9 cellular contexts compared by ENCODE assay signal in the genomic region with DNA sequence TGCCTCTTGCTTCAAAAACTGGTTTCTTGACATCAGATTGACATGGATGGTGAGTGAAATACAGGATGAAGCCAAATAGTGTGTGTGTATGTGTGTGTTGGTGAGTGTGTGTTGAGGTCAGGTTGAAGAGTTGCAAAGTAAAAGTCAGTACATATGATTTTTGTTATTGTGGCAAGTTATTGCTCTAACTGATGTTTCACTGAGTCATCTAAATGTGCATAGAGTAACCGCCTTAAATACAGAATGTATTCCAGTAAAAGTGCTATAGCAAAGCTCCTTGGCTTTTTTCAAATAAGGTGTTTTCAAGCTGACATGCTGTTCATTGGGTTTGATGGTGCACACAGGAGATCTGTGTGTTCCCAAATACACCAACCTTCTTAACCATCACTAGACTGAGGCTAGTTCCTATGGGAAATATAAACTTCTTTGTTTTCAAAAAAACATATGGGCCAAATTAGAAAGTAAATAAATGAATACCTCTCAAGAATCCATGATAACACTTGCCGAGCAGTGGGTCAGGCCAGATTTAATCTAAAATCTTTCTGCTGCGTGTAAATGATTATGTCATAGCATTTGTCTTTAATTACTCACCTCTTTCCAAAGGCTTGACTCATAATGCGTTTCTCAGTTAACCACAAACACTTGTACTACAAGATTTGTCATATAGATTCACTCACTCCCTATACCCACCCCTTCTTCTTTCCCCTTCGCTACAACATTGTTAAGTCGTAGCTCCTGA.
A peak's percentile ranks its signal among the peaks of the same experiment; 100 is the strongest.
DNase-seq lines count a peak whose midpoint lies in the region; ATAC-seq and TF ChIP-seq lines count a peak whose summit lies in the region.
"Had no signal": no experiment of that assay in that cellular context is flagged by ENCODE, and none has a peak within 500 bp of the region (broad histone marks: within the 10 kb centered on the region; RNA-seq: fewer than 3 reads in every experiment).

No MANE protein-coding gene starts in this region.

- no peaks in the 10 kb centered on the region for H3K4me1 ChIP-seq in lung (ENCODE audit: control insufficient read depth in 2 of 2, insufficient read depth in 2 of 2, low read length in 2 of 2)
- no peaks in the 10 kb centered on the region for H3K4me1 ChIP-seq in effector memory CD4-positive, alpha-beta T cell (ENCODE audit: control insufficient read depth, insufficient read depth, low read length, poor library complexity, severe bottlenecking)

- 80 to 87% methylated on average over 6 of the region's 6 CpGs for WGBS in lung, 2 donors

- H3K27me3 ChIP-seq in lung (ENCODE audit: control insufficient read depth, insufficient read depth) = no peaks in the 10 kb centered on the region
- H3K27me3 ChIP-seq in effector memory CD4-positive, alpha-beta T cell (replicated peaks; ENCODE audit: control insufficient read depth, insufficient read depth, low read length, poor library complexity, severe bottlenecking) = no peaks in the 10 kb centered on the region

- TF ChIP-seq CTCF in lung (IDR thresholded peaks at IDR 0.05; ENCODE audit: control extremely low read depth, extremely low read depth) = no peak

- peaks cover 0 to 2% of the 10 kb centered on the region in 2 donors for H3K9me3 ChIP-seq in lung (ENCODE audit: control insufficient read depth in 2 of 2, insufficient read depth in 1 of 2, low read length in 1 of 2)
- no peaks in the 10 kb centered on the region for H3K9me3 ChIP-seq in effector memory CD4-positive, alpha-beta T cell (ENCODE audit: control insufficient read depth, low read length)

- DNase-seq in SIG-M5 treated with dmso at 0.1 percent for 504 hours (lab: John Stamatoyannopoulos, UW; ENCODE audit: unreplicated experiment) (peak; percentile 67), lung (ENCODE audit: low spot score) (no peak), T-helper 9 cell (no peak), amygdala (lab: John Stamatoyannopoulos, UW) (no peak)
- DNase-seq in effector memory CD4-positive, alpha-beta T cell = no peak
- DNase-seq: activated B cell treated with CpG ODN at 0.5 μM for 24 hours had no signal

- H3K27ac ChIP-seq in lung (ENCODE audit: low read depth in 1 of 2, low read length in 1 of 2) = no peak overlapping the region
- H3K27ac ChIP-seq in effector memory CD4-positive, alpha-beta T cell (ENCODE audit: insufficient read depth, low read length, poor library complexity, severe bottlenecking) = no peak overlapping the region

- no peak overlapping the region for H3K4me3 ChIP-seq in lung
- no peak overlapping the region for H3K4me3 ChIP-seq in effector memory CD4-positive, alpha-beta T cell (ENCODE audit: insufficient read depth, low read depth, low read length, poor library complexity, severe bottlenecking)

- no peaks in the 10 kb centered on the region for H3K36me3 ChIP-seq in lung (ENCODE audit: control insufficient read depth in 2 of 2, insufficient read depth in 2 of 2, low read length in 2 of 2)
- H3K36me3 ChIP-seq in effector memory CD4-positive, alpha-beta T cell (ENCODE audit: control insufficient read depth, insufficient read depth, low read length) = no peaks in the 10 kb centered on the region

- ATAC-seq in GM18511 (IDR thresholded peaks at IDR 0.05; ENCODE audit: unreplicated experiment) (peak; percentile 97), HG02938 (IDR thresholded peaks at IDR 0.05; ENCODE audit: unreplicated experiment) (peak; percentile 58), lung (ENCODE audit: insufficient read depth, low FRiP score) (peak; percentile 41), GM21360 (IDR thresholded peaks at IDR 0.05; ENCODE audit: unreplicated experiment) (no peak)
